In genomic region chr15:40854161-40854560, GRCh38 we compare ENCODE assay signal across 22 cellular contexts. TPM values are rescaled to one million over a fixed set of nuclear protein-coding genes. Genes with fewer than 3 reads are reported as not detected.
DNase-seq lines count a peak whose midpoint lies in the region; ATAC-seq and TF ChIP-seq lines count a peak whose summit lies in the region.
"Had no signal": no experiment of that assay in that cellular context is flagged by ENCODE, and none has a peak within 500 bp of the region (broad histone marks: within the 10 kb centered on the region; RNA-seq: fewer than 3 reads in every experiment).

No MANE protein-coding gene starts in this region.

- no peaks in the 10 kb centered on the region for H3K79me2 ChIP-seq in osteoblast (ENCODE audit: insufficient read depth, low read length)

- H3K4me3 ChIP-seq in osteoblast (ENCODE audit: insufficient read depth, low read length) = no peak overlapping the region
- H3K4me3 ChIP-seq: GM23248 had no signal

- ATAC-seq in HG03159 (IDR thresholded peaks at IDR 0.05; ENCODE audit: unreplicated experiment) (no peak), GM21576 (IDR thresholded peaks at IDR 0.05; ENCODE audit: unreplicated experiment) (no peak), HG03457 (IDR thresholded peaks at IDR 0.05; ENCODE audit: unreplicated experiment) (no peak)

- no peaks in the 10 kb centered on the region for H3K27me3 Mint-ChIP-seq in type B pancreatic cell

- peak overlapping the region; percentile 55 for H3K27ac Mint-ChIP-seq in type B pancreatic cell

- no peak overlapping the region for H3K4me3 Mint-ChIP-seq in type B pancreatic cell
- H3K4me3 Mint-ChIP-seq: CD4-positive, alpha-beta memory T cell had no signal

- no peaks in the 10 kb centered on the region for H3K9me3 ChIP-seq in osteoblast (ENCODE audit: low read depth, low read length)

- TF ChIP-seq CTCF in osteoblast (IDR thresholded peaks at IDR 0.05; ENCODE audit: extremely low read depth, low read depth, low read length) (no peak), type B pancreatic cell (conservative IDR thresholded peaks at IDR 0.05) (no peak)

- no peaks in the 10 kb centered on the region for H3K4me1 ChIP-seq in osteoblast (ENCODE audit: insufficient read depth, low read length)

- no peak overlapping the region for H3K27ac ChIP-seq in osteoblast (ENCODE audit: low read depth, low read length)
- H3K27ac ChIP-seq: 22Rv1, GM23248 had no signal

- H3K9me3 Mint-ChIP-seq in type B pancreatic cell = no peaks in the 10 kb centered on the region
- H3K9me3 Mint-ChIP-seq: CD4-positive, alpha-beta memory T cell had no signal

- H3K36me3 Mint-ChIP-seq in type B pancreatic cell = peaks cover 12% of the 10 kb centered on the region

- no peak overlapping the region for H2AFZ ChIP-seq in osteoblast (ENCODE audit: low read length)
- H2AFZ ChIP-seq: GM23248 had no signal

- H3K4me2 ChIP-seq in osteoblast (ENCODE audit: insufficient read depth, low read length) = no peak overlapping the region

- no peaks in the 10 kb centered on the region for H4K20me1 ChIP-seq in osteoblast (ENCODE audit: insufficient read depth, low read length)

- peak; percentile 7 for DNase-seq in AG20443 (ENCODE audit: low spot score)
- peak; percentile 43 for DNase-seq in islet precursor cell
- peak; percentile 38 for DNase-seq in osteoblast (ENCODE audit: insufficient read length, low spot score, missing footprints)
- no peak for DNase-seq in type B pancreatic cell (ENCODE audit: extremely low spot score, unreplicated experiment)
- DNase-seq in activated effector memory CD4-positive, alpha-beta T cell treated with anti-CD3 and anti-CD28 coated beads, Interleukin-2, amount 50 U/mL, for 16 hours = no peak
- DNase-seq: C1 segment of cervical spinal cord; Calu3; CD4-positive, alpha-beta memory T cell; COR-L47; DMS53; DMS79 treated with DMSO at 0.1 percent for 48 hours; GF-D8; GM23248; HCEC 1CT had no signal

- no peaks in the 10 kb centered on the region for H3K36me3 ChIP-seq in osteoblast (ENCODE audit: insufficient read depth, low read length)

- no peaks in the 10 kb centered on the region for H3K27me3 ChIP-seq in osteoblast (ENCODE audit: insufficient read depth, low read length)

- H3K4me1 Mint-ChIP-seq in type B pancreatic cell (ENCODE audit: unreplicated experiment) = peaks cover 25% of the 10 kb centered on the region

RNA-seq across cellular contexts. Expression of gene SPINT1, which starts 10.3 kb away (rescaled TPM):
- total RNA-seq in osteoblast (0.72 and 0.88 TPM in 2 replicates), type B pancreatic cell (ENCODE audit: low replicate concordance) (156 and 401 TPM in 2 replicates)
- total RNA-seq: G401 had no signal

RNA-seq across cellular contexts. Expression of gene RHOV, which starts 19.9 kb away (rescaled TPM):
- total RNA-seq in osteoblast = 0.36 TPM in 1 of 2 replicates, not detected in the other
- total RNA-seq in type B pancreatic cell (ENCODE audit: low replicate concordance) = 19.3 and 43.3 TPM in 2 replicates
- total RNA-seq: CD4-positive, alpha-beta memory T cell; GM23248 had no signal

RNA-seq across cellular contexts. Expression of gene PPP1R14D, which starts 25.7 kb away (rescaled TPM):
- total RNA-seq in osteoblast (not detected in 2 replicates), type B pancreatic cell (ENCODE audit: low replicate concordance) (0.70 and 1.0 TPM in 2 replicates)
- total RNA-seq: CD4-positive, alpha-beta memory T cell; Daoy; G401; GM23248; H1; H7 had no signal

RNA-seq across cellular contexts. Expression of gene VPS18, which starts 40.1 kb away (rescaled TPM):
- 55.4 and 60.8 TPM in 2 replicates for total RNA-seq in osteoblast
- total RNA-seq in type B pancreatic cell (ENCODE audit: low replicate concordance) = 25.6 and 37.2 TPM in 2 replicates

RNA-seq across cellular contexts. Expression of gene DNAJC17, which starts 46.9 kb away (rescaled TPM):
- total RNA-seq in osteoblast = 14.8 and 15.6 TPM in 2 replicates
- 23.7 and 38.3 TPM in 2 replicates for total RNA-seq in type B pancreatic cell (ENCODE audit: low replicate concordance)

Comparison
In these comparisons a context has a peak if more than half of its experiments do, and no peak if none do; other contexts are left out.
1. DNase-seq: peak in AG20443 (single experiment), islet precursor cell (single experiment) and osteoblast (single experiment); none in type B pancreatic cell (single experiment) and activated effector memory CD4-positive, alpha-beta T cell treated with anti-CD3 and anti-CD28 coated beads, Interleukin-2, amount 50 U/mL, for 16 hours (single experiment).
2. RNA of gene SPINT1, which starts 10.3 kb away (total RNA-seq): 156 to 401 TPM in type B pancreatic cell; 0.72 to 0.88 TPM in osteoblast; every median in the first group is over 10 times any median in the second.
3. RNA of gene RHOV, which starts 19.9 kb away (total RNA-seq): 19.3 to 43.3 TPM in type B pancreatic cell; 0.36 TPM in osteoblast; every median in the first group is over 10 times any median in the second.